Comparison of ENCODE assay signal across 30 cellular contexts in the genomic region with DNA sequence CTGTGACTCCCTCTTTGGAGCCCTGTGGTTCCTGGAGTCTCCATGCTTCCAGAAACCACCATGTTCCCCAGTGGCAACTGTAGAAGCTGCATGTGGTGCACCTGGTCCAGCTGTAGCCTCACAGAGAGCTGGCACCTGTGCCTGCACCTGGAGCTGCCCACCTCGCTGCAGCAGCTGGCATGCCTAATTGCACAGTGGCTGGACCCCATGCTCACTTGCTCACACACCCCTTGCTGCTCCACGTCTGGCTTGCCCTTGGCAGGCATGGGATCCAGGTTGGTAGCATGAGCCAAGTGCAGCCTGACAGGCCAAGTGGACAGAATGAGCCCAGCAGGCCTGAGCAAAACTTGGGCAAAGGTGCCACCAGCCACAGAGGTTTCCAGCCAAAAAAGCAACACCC.
"Had no signal": no experiment of that assay in that cellular context is flagged by ENCODE, and none has a peak within 500 bp of the region (broad histone marks: within the 10 kb centered on the region; RNA-seq: fewer than 3 reads in every experiment).

No MANE protein-coding gene starts in this region.

- H3K36me3 ChIP-seq: ascending aorta, cardiac muscle cell, heart left ventricle, left lung, lower lobe of right lung, right lobe of liver, stomach, thyroid gland had no signal

- H3K4me3 Mint-ChIP-seq: activated naive CD4-positive, alpha-beta T cell treated with anti-CD3 and anti-CD28 coated beads, Interleukin-2, amount 10 ng/mL, durations not matched to agents 7 days and 5 days; activated naive CD8-positive, alpha-beta T cell treated with anti-CD3 and anti-CD28 coated beads, Interleukin-2, amount 10 ng/mL, durations not matched to agents 7 days and 5 days; activated T-cell treated with anti-CD3 and anti-CD28 coated beads, Interleukin-2, amount 50 U/mL, for 24 hours; brain; endodermal cell; nephron; stimulated activated memory B cell treated with anti-CD40 and anti-IgM and Interleukin-4, amounts not matched to agents 10 μg/mL and 1 μg/mL and 100 μg/mL, for 72 hours; T-helper 1 cell treated with Interleukin-12 subunit alpha and Interleukin-12 subunit beta and Interleukin-4 antibody, amounts not matched to agents 30 μg/mL and 1 μg/mL, for 36 hours had no signal

- H3K27ac Mint-ChIP-seq: activated naive CD4-positive, alpha-beta T cell treated with anti-CD3 and anti-CD28 coated beads, Interleukin-2, amount 10 ng/mL, durations not matched to agents 7 days and 5 days; activated naive CD8-positive, alpha-beta T cell treated with anti-CD3 and anti-CD28 coated beads, Interleukin-2, amount 10 ng/mL, durations not matched to agents 7 days and 5 days; activated T-cell treated with anti-CD3 and anti-CD28 coated beads, Interleukin-2, amount 50 U/mL, for 24 hours; brain; endodermal cell; nephron; stimulated activated memory B cell treated with anti-CD40 and anti-IgM and Interleukin-4, amounts not matched to agents 10 μg/mL and 1 μg/mL and 100 μg/mL, for 72 hours; T-helper 1 cell treated with Interleukin-12 subunit alpha and Interleukin-12 subunit beta and Interleukin-4 antibody, amounts not matched to agents 30 μg/mL and 1 μg/mL, for 36 hours had no signal

- DNase-seq: activated CD4-positive, alpha-beta T cell treated with anti-CD3 and anti-CD28 coated beads for 4 hours; activated CD4-positive, alpha-beta T cell treated with anti-CD3 and anti-CD28 coated beads, Interleukin-2, amount 50 U/mL, for 48 hours; activated CD8-positive, alpha-beta memory T cell treated with anti-CD3 and anti-CD28 coated beads, Interleukin-2, amount 50 U/mL, for 48 hours; activated gamma-delta T cell; activated naive CD4-positive, alpha-beta T cell treated with anti-CD3 and anti-CD28 coated beads, Interleukin-2, amount 10 ng/mL, durations not matched to agents 7 days and 5 days; activated naive CD8-positive, alpha-beta T cell treated with anti-CD3 and anti-CD28 coated beads, Interleukin-2, amount 10 ng/mL, durations not matched to agents 7 days and 5 days; activated T-cell treated with anti-CD3 and anti-CD28 coated beads, Interleukin-2, amount 50 U/mL, for 24 hours; cortex of kidney; foreskin keratinocyte; heart left ventricle; hypothalamus; left lung; lower lobe of right lung; mesenchymal stem cell; right lobe of liver; stimulated activated CD4-positive, alpha-beta T cell treated with anti-CD3 and anti-CD28 coated beads, Interleukin-4, amount 100 ng/mL, for 1 hour; stomach; T-helper 9 cell; thyroid gland had no signal

- ATAC-seq: esophagus mucosa; foreskin keratinocyte; heart left ventricle; left lung; lower lobe of right lung; right lobe of liver; stimulated activated memory B cell treated with anti-CD40 and anti-IgM and Interleukin-4, amounts not matched to agents 10 μg/mL and 1 μg/mL and 100 μg/mL, for 72 hours had no signal

- H3K36me3 Mint-ChIP-seq: activated naive CD4-positive, alpha-beta T cell treated with anti-CD3 and anti-CD28 coated beads, Interleukin-2, amount 10 ng/mL, durations not matched to agents 7 days and 5 days; activated naive CD8-positive, alpha-beta T cell treated with anti-CD3 and anti-CD28 coated beads, Interleukin-2, amount 10 ng/mL, durations not matched to agents 7 days and 5 days; brain; stimulated activated memory B cell treated with anti-CD40 and anti-IgM and Interleukin-4, amounts not matched to agents 10 μg/mL and 1 μg/mL and 100 μg/mL, for 72 hours had no signal

- H3K27me3 ChIP-seq: ascending aorta, cardiac muscle cell, heart left ventricle, right lobe of liver, thyroid gland had no signal

- H3K27me3 Mint-ChIP-seq: activated naive CD4-positive, alpha-beta T cell treated with anti-CD3 and anti-CD28 coated beads, Interleukin-2, amount 10 ng/mL, durations not matched to agents 7 days and 5 days; activated naive CD8-positive, alpha-beta T cell treated with anti-CD3 and anti-CD28 coated beads, Interleukin-2, amount 10 ng/mL, durations not matched to agents 7 days and 5 days had no signal

- H3K27ac ChIP-seq: ascending aorta, cardiac muscle cell, foreskin keratinocyte, heart left ventricle, left lung, lower lobe of right lung, right lobe of liver, stomach, thyroid gland, VCaP had no signal

- FAIRE-seq: TTC549, urothelium cell line had no signal

- H3K4me1 ChIP-seq: ascending aorta, foreskin keratinocyte, heart left ventricle, left lung, lower lobe of right lung, right lobe of liver, stomach, thyroid gland had no signal

- H3K4me3 ChIP-seq: ascending aorta, cardiac muscle cell, heart left ventricle, left lung, lower lobe of right lung, right lobe of liver, stomach, thyroid gland had no signal

- H3K4me1 Mint-ChIP-seq: activated naive CD4-positive, alpha-beta T cell treated with anti-CD3 and anti-CD28 coated beads, Interleukin-2, amount 10 ng/mL, durations not matched to agents 7 days and 5 days; activated naive CD8-positive, alpha-beta T cell treated with anti-CD3 and anti-CD28 coated beads, Interleukin-2, amount 10 ng/mL, durations not matched to agents 7 days and 5 days; brain; nephron; stimulated activated memory B cell treated with anti-CD40 and anti-IgM and Interleukin-4, amounts not matched to agents 10 μg/mL and 1 μg/mL and 100 μg/mL, for 72 hours had no signal

- H3K9me3 Mint-ChIP-seq: activated T-cell treated with anti-CD3 and anti-CD28 coated beads, Interleukin-2, amount 50 U/mL, for 24 hours; T-helper 1 cell treated with Interleukin-12 subunit alpha and Interleukin-12 subunit beta and Interleukin-4 antibody, amounts not matched to agents 30 μg/mL and 1 μg/mL, for 36 hours had no signal

- H3K9me3 ChIP-seq: ascending aorta, lower lobe of right lung, right lobe of liver, thyroid gland had no signal
